In genomic region chr2:189651284-189651683, GRCh38 we compare ENCODE assay signal across 25 cellular contexts. TPM values are rescaled to one million over a fixed set of nuclear protein-coding genes. Genes with fewer than 3 reads are reported as not detected.
DNase-seq lines count a peak whose midpoint lies in the region; ATAC-seq, FAIRE-seq and TF ChIP-seq lines count a peak whose summit lies in the region.
"Had no signal": no experiment of that assay in that cellular context is flagged by ENCODE, and none has a peak within 500 bp of the region (broad histone marks: within the 10 kb centered on the region; RNA-seq: fewer than 3 reads in every experiment).

No MANE protein-coding gene starts in this region.

- no peak overlapping the region for H3K4me3 Mint-ChIP-seq in T-helper 2 cell treated with Interferon-gamma antibody and Interleukin-4, amounts not matched to agents 5 μg/mL and 100 μg/mL, for 36 hours
- no peak overlapping the region for H3K4me3 Mint-ChIP-seq in MCF 10A (ENCODE audit: unreplicated experiment)
- H3K4me3 Mint-ChIP-seq: CD14-positive monocyte; CD4-positive, alpha-beta memory T cell; CD4-positive, CD25-positive, alpha-beta regulatory T cell; CD8-positive, alpha-beta memory T cell had no signal

- H3K4me1 ChIP-seq in HepG2 (ENCODE audit: insufficient read depth, low read length) (no peaks in the 10 kb centered on the region), right lobe of liver (no peaks in the 10 kb centered on the region), mammary epithelial cell (ENCODE audit: insufficient read depth, low read length) (no peaks in the 10 kb centered on the region)
- H3K4me1 ChIP-seq: BE2C, BLaER1 had no signal

- intact Hi-C loops in HepG2 (cut with micrococcal nuclease; ENCODE audit: unreplicated experiment), result no loop called here
- intact Hi-C loops in right lobe of liver (cut with DNase I), result no loop called here
- intact Hi-C loops in MCF 10A (cut with micrococcal nuclease), result no loop called here
- intact Hi-C loops in mammary epithelial cell (cut with micrococcal nuclease), result no loop called here

- H3K4me2 ChIP-seq in HepG2 (ENCODE audit: low read depth, low read length) (no peak overlapping the region), mammary epithelial cell (ENCODE audit: insufficient read depth, low read depth, low read length) (no peak overlapping the region)
- H3K4me2 ChIP-seq: BLaER1 had no signal

- TF ChIP-seq EP300 in HepG2 (IDR thresholded peaks at IDR 0.05; ENCODE audit: low read depth in 2 of 2, low read length in 2 of 2) (no peak), HepG2 (CRISPR knock-in tag; IDR thresholded peaks at IDR 0.05; ENCODE audit: borderline replicate concordance) (no peak)

- no peak for TF ChIP-seq RAD21 in HepG2 (CRISPR knock-in tag; IDR thresholded peaks at IDR 0.05)

- no peaks in the 10 kb centered on the region for H3K9me3 ChIP-seq in HepG2 (ENCODE audit: low read length)
- H3K9me3 ChIP-seq in right lobe of liver, result peaks cover 0 to 3% (median 0%) of the 10 kb centered on the region in 4 donors
- H3K9me3 ChIP-seq in mammary epithelial cell (replicated peaks; ENCODE audit: insufficient read depth, low read length), result no peaks in the 10 kb centered on the region
- H3K9me3 ChIP-seq: BE2C had no signal

- POLR2A ChIA-PET in HepG2 (lab: Yijun Ruan, JAX), result no interaction called here
- POLR2A ChIA-PET in MCF 10A (lab: Yijun Ruan, JAX), result interaction anchor here (0.7 kb wide), 1 partner anchor 36 kb away, joined by 3 read pairs; no protein-coding TSS in a partner anchor

- H3K27me3 ChIP-seq in HepG2 (ENCODE audit: control insufficient read depth in 1 of 2, insufficient read depth in 2 of 2, low read length in 2 of 2) (no peaks in the 10 kb centered on the region), right lobe of liver (no peaks in the 10 kb centered on the region), mammary epithelial cell (ENCODE audit: insufficient read depth, low read length) (no peaks in the 10 kb centered on the region)
- H3K27me3 ChIP-seq: BE2C, BLaER1 had no signal

- H3K4me3 ChIP-seq in HepG2 (replicated peaks in 1 of 3; ENCODE audit: insufficient read depth in 1 of 3, low read depth in 2 of 3, low read length in 3 of 3), result no peak overlapping the region
- H3K4me3 ChIP-seq in right lobe of liver, result no peak overlapping the region
- H3K4me3 ChIP-seq in mammary epithelial cell (replicated peaks in 1 of 3; ENCODE audit: insufficient read depth in 1 of 3, low read depth in 2 of 3, low read length in 3 of 3), result no peak overlapping the region
- H3K4me3 ChIP-seq: BLaER1, GM12878 had no signal

- H2AFZ ChIP-seq in HepG2 (ENCODE audit: low read length) (no peak overlapping the region), mammary epithelial cell (ENCODE audit: low read depth, low read length) (no peak overlapping the region)

- DNase-seq in HepG2 (ENCODE audit: low spot score) (no peak), right lobe of liver (no peak), RCC 7860 (ENCODE audit: low spot score) (no peak), MCF 10A (ENCODE audit: unreplicated experiment) (no peak), mammary epithelial cell (no peak)
- no peak for DNase-seq in T-helper 2 cell treated with Interferon-gamma antibody and Interleukin-4, amounts not matched to agents 5 μg/mL and 100 μg/mL, for 36 hours (ENCODE audit: low spot score)
- DNase-seq: ACHN; BE2C; C1 segment of cervical spinal cord; CD4-positive, alpha-beta memory T cell; CD4-positive, CD25-positive, alpha-beta regulatory T cell; CD8-positive, alpha-beta memory T cell; COR-L47; DMS 273 treated with DMSO at 0.1 percent for 48 hours; DMS153; DND-41; EL; GDM1 had no signal

- CTCF ChIA-PET in HepG2 (lab: Yijun Ruan, JAX; ENCODE audit: low intra/inter-chr PET ratio, low total read pairs), result no interaction called here
- CTCF ChIA-PET in MCF 10A (lab: Yijun Ruan, JAX), result interaction anchor here (4.8 kb wide), 1 partner anchor 9 kb away, joined by 42 read pairs; the partner anchor contains the start of gene ASNSD1
- CTCF ChIA-PET in mammary epithelial cell (lab: Charles Lee; ENCODE audit: low non-redundant PET), result no interaction called here

- in situ Hi-C loops in HepG2 (cut with HindIII; ENCODE audit: extremely low pct_ligation_motif_present, low pct_unique_long_range_greater_than_20kb) (loop anchor here (25.0 kb wide), 1 partner anchor 411 kb away; the partner anchor contains the start of gene MSTN), mammary epithelial cell (cut with MboI; ENCODE audit: low sequenced_read_pairs in 2 of 2) (loop anchor here in 1 of 2 donors (25.0 kb wide), 1 partner anchor 411 kb away; the partner anchor contains the start of gene MSTN)

- H3K36me3 ChIP-seq in HepG2 (replicated peaks in 1 of 2; ENCODE audit: control insufficient read depth in 1 of 2, insufficient read depth in 2 of 2, low read length in 2 of 2) (no peaks in the 10 kb centered on the region), right lobe of liver (no peaks in the 10 kb centered on the region), mammary epithelial cell (ENCODE audit: insufficient read depth, low read length) (no peaks in the 10 kb centered on the region)
- H3K36me3 ChIP-seq: BE2C, BLaER1 had no signal

- H3K9ac ChIP-seq in HepG2 (ENCODE audit: insufficient read depth, low read depth, low read length) (no peak overlapping the region), mammary epithelial cell (ENCODE audit: insufficient read depth, low read length) (no peak overlapping the region)
- H3K9ac ChIP-seq: BLaER1 had no signal

- dilution Hi-C loops in mammary epithelial cell (cut with HindIII; ENCODE audit: low sequenced_read_pairs), result no loop called here

- ATAC-seq in HepG2 (no peak), right lobe of liver (no peak)
- ATAC-seq: GM12878 had no signal

- no peaks in the 10 kb centered on the region for H3K79me2 ChIP-seq in HepG2 (ENCODE audit: insufficient read depth, low read length)
- no peaks in the 10 kb centered on the region for H3K79me2 ChIP-seq in mammary epithelial cell (ENCODE audit: insufficient read depth, low read length)

- TF ChIP-seq POLR2A in HepG2 (IDR thresholded peaks at IDR 0.05; ENCODE audit: insufficient read depth in 1 of 2, low read depth in 2 of 2, low read length in 2 of 2) (no peak), right lobe of liver (IDR thresholded peaks at IDR 0.05) (no peak)

- FAIRE-seq in HepG2 (lab: Jason Lieb, UNC) (no peak), RCC 7860 (lab: Jason Lieb, UNC) (peak; percentile 2), endometrium (lab: Jason Lieb, UNC) (peak; percentile 23)
- FAIRE-seq: GM12878, GM12892, GM18507 had no signal

- H4K20me1 ChIP-seq in HepG2 (ENCODE audit: insufficient read depth, low read length) (no peaks in the 10 kb centered on the region), mammary epithelial cell (ENCODE audit: insufficient read depth, low read length) (no peaks in the 10 kb centered on the region)
- H4K20me1 ChIP-seq: BLaER1 had no signal

- no peak overlapping the region for H3K27ac Mint-ChIP-seq in T-helper 2 cell treated with Interferon-gamma antibody and Interleukin-4, amounts not matched to agents 5 μg/mL and 100 μg/mL, for 36 hours
- no peak overlapping the region for H3K27ac Mint-ChIP-seq in MCF 10A (ENCODE audit: low read depth, unreplicated experiment)
- H3K27ac Mint-ChIP-seq: CD14-positive monocyte; CD4-positive, CD25-positive, alpha-beta regulatory T cell; CD8-positive, alpha-beta memory T cell had no signal

- H3K4me1 Mint-ChIP-seq in T-helper 2 cell treated with Interferon-gamma antibody and Interleukin-4, amounts not matched to agents 5 μg/mL and 100 μg/mL, for 36 hours (ENCODE audit: low read depth), result peaks cover 2% of the 10 kb centered on the region
- no peaks in the 10 kb centered on the region for H3K4me1 Mint-ChIP-seq in MCF 10A (ENCODE audit: insufficient read depth, unreplicated experiment)
- H3K4me1 Mint-ChIP-seq: CD14-positive monocyte had no signal

- peaks cover 2% of the 10 kb centered on the region for H3K36me3 Mint-ChIP-seq in T-helper 2 cell treated with Interferon-gamma antibody and Interleukin-4, amounts not matched to agents 5 μg/mL and 100 μg/mL, for 36 hours (ENCODE audit: low read depth)
- H3K36me3 Mint-ChIP-seq in MCF 10A (ENCODE audit: insufficient read depth, unreplicated experiment), result no peaks in the 10 kb centered on the region
- H3K36me3 Mint-ChIP-seq: CD14-positive monocyte had no signal

- peaks cover 24% of the 10 kb centered on the region for H3K9me3 Mint-ChIP-seq in T-helper 2 cell treated with Interferon-gamma antibody and Interleukin-4, amounts not matched to agents 5 μg/mL and 100 μg/mL, for 36 hours
- H3K9me3 Mint-ChIP-seq in MCF 10A (ENCODE audit: unreplicated experiment), result peaks cover 8% of the 10 kb centered on the region

- BruUV-seq in HepG2 (replicated peaks; lab: Mats Ljungman, UMichigan) (no TSS peak), MCF 10A (replicated peaks; lab: Mats Ljungman, UMichigan) (no TSS peak), mammary epithelial cell (replicated peaks; lab: Mats Ljungman, UMichigan) (no TSS peak)

- no peak for TF ChIP-seq CTCF in HepG2 (CRISPR knock-in tag; IDR thresholded peaks at IDR 0.05)
- TF ChIP-seq CTCF in right lobe of liver (IDR thresholded peaks at IDR 0.05), result no peak
- TF ChIP-seq CTCF in MCF 10A (IDR thresholded peaks at IDR 0.05; ENCODE audit: unreplicated experiment), result no peak
- no peak for TF ChIP-seq CTCF in mammary epithelial cell (conservative IDR thresholded peaks at IDR 0.05 in 1 of 2, IDR thresholded peaks at IDR 0.05 in 1 of 2; ENCODE audit: extremely low read depth in 1 of 2, insufficient read depth in 1 of 2, low read depth in 1 of 2, low read length in 2 of 2)

- H3K27me3 Mint-ChIP-seq in T-helper 2 cell treated with Interferon-gamma antibody and Interleukin-4, amounts not matched to agents 5 μg/mL and 100 μg/mL, for 36 hours (ENCODE audit: low read depth), result no peaks in the 10 kb centered on the region
- H3K27me3 Mint-ChIP-seq in MCF 10A (ENCODE audit: insufficient read depth, unreplicated experiment), result no peaks in the 10 kb centered on the region
- H3K27me3 Mint-ChIP-seq: CD4-positive, alpha-beta memory T cell; CD4-positive, CD25-positive, alpha-beta regulatory T cell had no signal

- H3K27ac ChIP-seq in HepG2 (ENCODE audit: extremely low read length, insufficient read depth, low read length), result no peak overlapping the region
- H3K27ac ChIP-seq in right lobe of liver, result no peak overlapping the region
- no peak overlapping the region for H3K27ac ChIP-seq in mammary epithelial cell (ENCODE audit: insufficient read depth, low read depth, low read length)
- H3K27ac ChIP-seq: 22Rv1, BLaER1 had no signal

RNA-seq across cellular contexts. Expression of gene ASNSD1, which starts 10.0 kb away (rescaled TPM):
- 96.6 and 166 TPM in 2 replicates for total RNA-seq in HepG2 (2016; rRNA removed; fragmentation: Illumina TruSeq; extraction: Trizol)
- 36.4 and 45.6 TPM in 2 replicates for total RNA-seq in HepG2 (2016; cell fraction: cytosol; rRNA removed; fragmentation: Illumina TruSeq; extraction: Trizol; ENCODE audit: low read depth)
- 99.9 and 166 TPM in 2 replicates for total RNA-seq in HepG2 (2016; cell fraction: insoluble cytoplasmic fraction; rRNA removed; fragmentation: Illumina TruSeq; extraction: Trizol)
- 85.2 and 99.8 TPM in 2 replicates for total RNA-seq in HepG2 (2016; cell fraction: membrane; rRNA removed; fragmentation: Illumina TruSeq; extraction: Trizol)
- 44.0 and 50.3 TPM in 2 replicates for total RNA-seq in HepG2 (2016; cell fraction: nucleus; rRNA removed; fragmentation: Illumina TruSeq; extraction: Trizol)
- polyA plus RNA-seq in HepG2 (2011; rRNA removed), result 26.9 and 35.1 TPM in 2 replicates
- 14.0 and 22.3 TPM in 2 replicates for polyA plus RNA-seq in HepG2 (2011; cell fraction: cytosol; rRNA removed)
- polyA plus RNA-seq in HepG2 (2011; cell fraction: nucleus; rRNA removed), result 9.7 and 13.3 TPM in 2 replicates
- 44.4 and 56.1 TPM in 2 replicates for polyA plus RNA-seq in HepG2 (2012)
- 29.3 and 47.9 TPM in 2 replicates for polyA plus RNA-seq in HepG2 (2016; cell fraction: cytosol; fragmentation: Illumina TruSeq; extraction: Trizol; ENCODE audit: low read depth)
- 142 and 145 TPM in 2 replicates for polyA plus RNA-seq in HepG2 (2016; cell fraction: insoluble cytoplasmic fraction; fragmentation: Illumina TruSeq; extraction: Trizol; ENCODE audit: low read depth)
- polyA plus RNA-seq in HepG2 (2016; cell fraction: membrane; fragmentation: Illumina TruSeq; extraction: Trizol; ENCODE audit: low read depth), result 58.2 and 68.6 TPM in 2 replicates
- polyA plus RNA-seq in HepG2 (2016; cell fraction: nucleus; fragmentation: Illumina TruSeq; extraction: Trizol; ENCODE audit: insufficient read depth, low read depth), result 60.3 and 61.7 TPM in 2 replicates
- 5.9 and 8.2 TPM in 2 replicates for polyA minus RNA-seq in HepG2 (2011; rRNA and poly(A)+ RNA removed; ENCODE audit: low replicate concordance)
- polyA minus RNA-seq in HepG2 (2011; cell fraction: cytosol; rRNA and poly(A)+ RNA removed), result 58.7 and 64.4 TPM in 2 replicates
- polyA minus RNA-seq in HepG2 (2011; cell fraction: nucleus; rRNA and poly(A)+ RNA removed), result 32.3 and 35.6 TPM in 2 replicates
- 10 to 100 TPM; 18.7 to 31.6 (median 27.0) TPM for total RNA-seq in right lobe of liver
- 29.8 and 41.4 TPM in 2 replicates for total RNA-seq in MCF 10A (2022)
- 10 to 100 TPM; 24.2 to 43.3 TPM for total RNA-seq in mammary epithelial cell
- polyA plus RNA-seq in mammary epithelial cell, result 19.1 TPM
- polyA minus RNA-seq in mammary epithelial cell, result 26.2 TPM

RNA-seq across cellular contexts. Expression of gene ANKAR, which starts 23.2 kb away (rescaled TPM):
- total RNA-seq in HepG2 (2016; rRNA removed; fragmentation: Illumina TruSeq; extraction: Trizol) (3.0 and 3.6 TPM in 2 replicates), right lobe of liver (1 to 10 TPM; 2.9 to 9.2 (median 4.8) TPM), MCF 10A (2022) (4.6 and 5.1 TPM in 2 replicates), mammary epithelial cell (1 to 10 TPM; 2.5 to 6.7 TPM)
- total RNA-seq in HepG2 (2016; cell fraction: cytosol; rRNA removed; fragmentation: Illumina TruSeq; extraction: Trizol; ENCODE audit: low read depth), result 10.4 and 13.3 TPM in 2 replicates
- total RNA-seq in HepG2 (2016; cell fraction: insoluble cytoplasmic fraction; rRNA removed; fragmentation: Illumina TruSeq; extraction: Trizol), result 2.7 and 4.7 TPM in 2 replicates
- total RNA-seq in HepG2 (2016; cell fraction: membrane; rRNA removed; fragmentation: Illumina TruSeq; extraction: Trizol), result 4.9 and 7.6 TPM in 2 replicates
- 8.9 and 14.3 TPM in 2 replicates for total RNA-seq in HepG2 (2016; cell fraction: nucleus; rRNA removed; fragmentation: Illumina TruSeq; extraction: Trizol)
- polyA plus RNA-seq in HepG2 (2011; rRNA removed) (3.8 and 5.0 TPM in 2 replicates), mammary epithelial cell (0.42 TPM)
- 1.7 and 3.3 TPM in 2 replicates for polyA plus RNA-seq in HepG2 (2011; cell fraction: cytosol; rRNA removed)
- 3.2 and 4.1 TPM in 2 replicates for polyA plus RNA-seq in HepG2 (2011; cell fraction: nucleus; rRNA removed)
- 2.9 and 4.3 TPM in 2 replicates for polyA plus RNA-seq in HepG2 (2012)
- 2.8 and 4.3 TPM in 2 replicates for polyA plus RNA-seq in HepG2 (2016; cell fraction: cytosol; fragmentation: Illumina TruSeq; extraction: Trizol; ENCODE audit: low read depth)
- 2.9 and 3.8 TPM in 2 replicates for polyA plus RNA-seq in HepG2 (2016; cell fraction: insoluble cytoplasmic fraction; fragmentation: Illumina TruSeq; extraction: Trizol; ENCODE audit: low read depth)
- 4.6 and 5.3 TPM in 2 replicates for polyA plus RNA-seq in HepG2 (2016; cell fraction: membrane; fragmentation: Illumina TruSeq; extraction: Trizol; ENCODE audit: low read depth)
- polyA plus RNA-seq in HepG2 (2016; cell fraction: nucleus; fragmentation: Illumina TruSeq; extraction: Trizol; ENCODE audit: insufficient read depth, low read depth), result 6.4 and 7.4 TPM in 2 replicates
- polyA minus RNA-seq in HepG2 (2011; rRNA and poly(A)+ RNA removed; ENCODE audit: low replicate concordance), result 0.37 and 3.8 TPM in 2 replicates
- polyA minus RNA-seq in HepG2 (2011; cell fraction: cytosol; rRNA and poly(A)+ RNA removed), result 2.1 and 2.5 TPM in 2 replicates
- 36.9 and 38.0 TPM in 2 replicates for polyA minus RNA-seq in HepG2 (2011; cell fraction: nucleus; rRNA and poly(A)+ RNA removed)
- polyA minus RNA-seq in mammary epithelial cell, result not detected
